8 cellular contexts compared by ENCODE assay signal in genomic region chr17:45261577-45262515, GRCh38. TPM values are rescaled to one million over a fixed set of nuclear protein-coding genes. Genes with fewer than 3 reads are reported as not detected.
A peak's percentile ranks its signal among the peaks of the same experiment; 100 is the strongest.
DNase-seq lines count a peak whose midpoint lies in the region; ATAC-seq and TF ChIP-seq lines count a peak whose summit lies in the region.

A gene with protein sequence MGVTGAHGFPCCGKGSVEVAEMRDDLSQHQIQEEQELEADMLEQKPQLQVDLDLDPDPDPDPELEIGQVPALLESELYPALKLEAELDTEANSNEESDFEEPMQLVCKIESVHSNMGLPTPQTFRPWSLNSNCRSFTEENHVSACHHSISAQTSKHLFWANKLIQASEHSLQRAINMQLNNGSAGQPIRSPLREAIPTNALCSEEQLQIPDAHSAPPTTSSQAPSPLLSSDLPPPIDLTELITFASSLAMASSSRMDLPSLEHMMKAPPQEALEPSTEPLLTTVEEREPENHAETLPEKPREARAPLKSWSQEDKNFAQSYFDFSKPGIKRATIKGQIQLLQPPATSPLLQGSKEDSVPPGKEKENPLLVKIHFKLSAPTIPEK (minus strand): TSS chr17:45262094. CDS start chr17:45262016, 78 bp downstream.

- peak; percentile 46 for ATAC-seq in HG03159 (IDR thresholded peaks at IDR 0.05; ENCODE audit: unreplicated experiment)
- ATAC-seq in natural killer cell: peak; percentile 76 to 83 (median 78)

- no peak for TF ChIP-seq CTCF in natural killer cell (IDR thresholded peaks at IDR 0.05)

- intact Hi-C loops in natural killer cell (cut with micrococcal nuclease): loop anchor here (2.0 kb wide), 1 partner anchor 15 kb away; no protein-coding TSS in a partner anchor

- H3K27me3 Mint-ChIP-seq in natural killer cell (ENCODE audit: low read depth in 2 of 2): no peaks in the 10 kb centered on the region

- H3K4me1 Mint-ChIP-seq in natural killer cell: peaks cover 0 to 15% of the 10 kb centered on the region in 2 donors

- peaks cover 52% of the 10 kb centered on the region for H4K20me1 ChIP-seq in BLaER1

- peaks cover 44% of the 10 kb centered on the region for H3K36me3 ChIP-seq in BLaER1
- peaks cover 20 to 25% of the 10 kb centered on the region in 2 donors for H3K36me3 ChIP-seq in esophagus (ENCODE audit: control insufficient read depth in 2 of 2, insufficient read depth in 2 of 2, low read length in 1 of 2)

- peak within 1 kb of the TSS; percentile 84 for H3K4me3 Mint-ChIP-seq in natural killer cell

- peak within 1 kb of the TSS in 1 of 2 donors; percentile 81 for H3K27ac Mint-ChIP-seq in natural killer cell

- H3K9me3 ChIP-seq in BLaER1: no peaks in the 10 kb centered on the region
- no peaks in the 10 kb centered on the region for H3K9me3 ChIP-seq in esophagus (ENCODE audit: control insufficient read depth in 2 of 2, insufficient read depth in 1 of 2, low read depth in 1 of 2, low read length in 1 of 2)

- H3K4me2 ChIP-seq in BLaER1: peak within 1 kb of the TSS; percentile 96

- H3K27ac ChIP-seq in BLaER1 (peak within 1 kb of the TSS; percentile 62), esophagus (ENCODE audit: low read depth in 2 of 2, low read length in 1 of 2) (peak within 1 kb of the TSS; percentile 14 to 59)

- peak within 1 kb of the TSS; percentile 71 for H3K9ac ChIP-seq in BLaER1

- no peaks in the 10 kb centered on the region for H3K9me3 Mint-ChIP-seq in natural killer cell

- no peaks in the 10 kb centered on the region for H3K36me3 Mint-ChIP-seq in natural killer cell

- peaks cover 75% of the 10 kb centered on the region for H3K4me1 ChIP-seq in BLaER1
- H3K4me1 ChIP-seq in esophagus (ENCODE audit: control insufficient read depth in 2 of 2, insufficient read depth in 2 of 2, low read length in 1 of 2): peaks cover 10 to 11% of the 10 kb centered on the region in 2 donors

- DNase-seq in activated T-cell treated with anti-CD3 and anti-CD28 coated beads for 24 hours (ENCODE audit: low read depth): peak; percentile 56
- DNase-seq in natural killer cell: peak; percentile 42
- DNase-seq in stimulated activated naive CD4-positive, alpha-beta T cell treated with Interleukin-2 at 50 U/mL for 16 hours (lab: John Stamatoyannopoulos, UW): peak; percentile 55
- DNase-seq in NCI-H2107 (lab: John Stamatoyannopoulos, UW): no peak
- no peak for DNase-seq in DMS153 (lab: John Stamatoyannopoulos, UW)

- H3K27me3 ChIP-seq in BLaER1: no peaks in the 10 kb centered on the region
- H3K27me3 ChIP-seq in esophagus (ENCODE audit: control insufficient read depth in 1 of 2, insufficient read depth in 2 of 2, low read length in 2 of 2): no peaks in the 10 kb centered on the region

- 10 to 12% methylated on average over 58 to 68 of the region's 68 CpGs for WGBS in esophagus, 2 donors

- peak within 1 kb of the TSS; percentile 70 for H3K4me3 ChIP-seq in BLaER1
- peak within 1 kb of the TSS; percentile 46 to 54 for H3K4me3 ChIP-seq in esophagus (ENCODE audit: low read depth in 1 of 2, low read length in 2 of 2)

RNA-seq across cellular contexts. Expression of the gene that starts here (rescaled TPM):
- not detected for polyA plus RNA-seq in esophagus
- under 1 TPM in 1 of 3 donors, not detected in 2; 0.43 TPM for total RNA-seq in natural killer cell

Comparison
In these comparisons a context has a peak if more than half of its experiments do, and no peak if none do; other contexts are left out.
1. Peak in DNase-seq and ATAC-seq in natural killer cell; RNA of the gene not detected or under 1 TPM.
2. DNase-seq: peak in activated T-cell treated with anti-CD3 and anti-CD28 coated beads for 24 hours (single experiment) and stimulated activated naive CD4-positive, alpha-beta T cell treated with Interleukin-2 at 50 U/mL for 16 hours (single experiment); none in NCI-H2107 (single experiment) and DMS153 (single experiment).